In the genomic region with DNA sequence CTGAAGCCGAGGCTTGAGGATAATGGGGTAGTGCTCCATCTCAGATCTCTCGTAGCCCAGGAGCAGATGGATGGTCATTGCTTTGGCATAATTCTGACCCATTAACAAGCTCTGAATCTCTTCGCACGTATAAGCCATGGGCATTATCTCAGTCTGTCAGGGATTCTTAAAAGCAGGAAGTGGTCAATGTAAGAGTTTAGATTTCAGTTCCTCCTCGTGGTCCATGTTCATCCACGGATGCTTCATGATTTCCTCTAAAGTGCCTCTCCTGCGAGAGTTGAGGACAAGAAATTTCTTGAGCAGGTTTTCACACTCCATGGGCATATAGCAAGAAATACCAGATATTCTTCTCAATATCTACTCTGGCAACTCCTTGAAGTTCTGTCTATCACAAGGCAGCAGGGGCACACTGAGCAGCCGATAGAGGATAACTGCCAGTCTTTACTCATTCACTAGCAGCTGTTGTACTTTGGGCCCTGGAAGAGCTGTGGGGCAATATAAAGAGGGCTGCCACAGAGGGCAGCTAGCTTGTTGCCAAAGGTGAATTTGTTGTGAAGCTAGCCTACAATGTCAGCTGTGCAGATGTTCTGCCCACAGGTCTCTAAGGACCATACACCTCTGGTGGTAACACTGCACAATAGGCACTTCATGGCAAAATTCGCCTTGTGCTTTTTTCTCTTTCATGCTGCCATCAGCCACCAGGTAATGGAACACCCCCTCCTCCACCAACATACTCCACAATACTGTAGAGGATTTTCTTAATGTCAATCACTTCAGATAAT, we compare ENCODE assay signal across 1 cellular context.
TF ChIP-seq lines count a peak whose summit lies in the region.

No MANE protein-coding gene starts in this region.

TF ChIP-seq in GM12878, 131 proteins besides CTCF, POLR2A, EP300 and RAD21 (continued from another document):
- peak; percentile 89 for TF ChIP-seq RUNX3 (IDR thresholded peaks at IDR 0.05; ENCODE audit: low read length)
